8 cellular contexts compared by ENCODE assay signal in the genomic region with DNA sequence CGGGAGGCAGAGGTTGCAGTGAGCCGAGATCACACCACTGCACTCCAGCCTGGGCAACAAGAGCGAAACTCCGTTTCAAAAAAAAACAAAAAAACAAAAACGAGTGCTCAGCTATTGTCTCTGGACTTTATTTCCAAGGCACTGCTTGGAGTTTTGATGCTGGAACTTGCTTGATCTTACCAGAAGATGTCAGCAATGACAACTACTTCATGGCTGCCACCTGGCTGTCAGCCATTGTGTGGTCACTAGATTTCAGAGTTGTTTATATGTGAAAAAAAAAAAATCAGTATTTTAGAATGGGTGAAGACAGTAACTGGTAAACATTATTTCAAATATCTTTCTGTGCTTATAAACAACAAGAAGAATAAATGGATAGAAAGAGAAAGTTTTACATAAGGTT. TPM values are rescaled to one million over a fixed set of nuclear protein-coding genes. Genes with fewer than 3 reads are reported as not detected.
DNase-seq lines count a peak whose midpoint lies in the region; ATAC-seq, FAIRE-seq and TF ChIP-seq lines count a peak whose summit lies in the region.

No MANE protein-coding gene starts in this region.

- peaks cover 0 to 4% (median 0%) of the 10 kb centered on the region in 3 donors for H3K36me3 Mint-ChIP-seq in CD8-positive, alpha-beta memory T cell

- no peak overlapping the region for H3K27ac ChIP-seq in CD8-positive, alpha-beta memory T cell (ENCODE audit: low read depth, low read length)
- H3K27ac ChIP-seq in OCI-LY3 (ENCODE audit: low read length) (no peak overlapping the region), ovary (no peak overlapping the region)

- H4K20me1 ChIP-seq in OCI-LY3 (ENCODE audit: insufficient read depth, low read length) = no peaks in the 10 kb centered on the region

- TF ChIP-seq CTCF in OCI-LY3 (IDR thresholded peaks at IDR 0.05; ENCODE audit: low read depth, low read length) (peak; percentile 48), cardiac fibroblast (IDR thresholded peaks at IDR 0.05; ENCODE audit: low read depth, low read length) (peak; percentile 5), ovary (IDR thresholded peaks at IDR 0.05) (no peak)

- ATAC-seq in HG03097 (IDR thresholded peaks at IDR 0.05; ENCODE audit: low FRiP score, unreplicated experiment) = no peak
- ATAC-seq in GM21576 (IDR thresholded peaks at IDR 0.05; ENCODE audit: unreplicated experiment) = no peak

- FAIRE-seq in GM12891 (lab: Jason Lieb, UNC) = no peak

- peaks cover 6% of the 10 kb centered on the region for H3K4me1 ChIP-seq in CD8-positive, alpha-beta memory T cell (ENCODE audit: insufficient read depth, low read length)
- H3K4me1 ChIP-seq in OCI-LY3 (ENCODE audit: low read length) (no peaks in the 10 kb centered on the region), ovary (ENCODE audit: insufficient read depth) (no peaks in the 10 kb centered on the region)

- intact Hi-C loops in ovary (cut with DNase I) = no loop called here

- H3K36me3 ChIP-seq in CD8-positive, alpha-beta memory T cell (ENCODE audit: insufficient read depth, low read length) = no peaks in the 10 kb centered on the region
- H3K36me3 ChIP-seq in OCI-LY3 (replicated peaks; ENCODE audit: low read depth, low read length) (no peaks in the 10 kb centered on the region), ovary (no peaks in the 10 kb centered on the region)

- no peak overlapping the region for H3K4me2 ChIP-seq in OCI-LY3 (ENCODE audit: low read length)

- H3K79me2 ChIP-seq in OCI-LY3 (ENCODE audit: low read length) = no peaks in the 10 kb centered on the region

- no peak for TF ChIP-seq EP300 in ovary (IDR thresholded peaks at IDR 0.05)

- H3K4me3 Mint-ChIP-seq in CD8-positive, alpha-beta memory T cell = peak overlapping the region in 1 of 7 donors; percentile 0

- no peak overlapping the region for H3K9ac ChIP-seq in OCI-LY3 (ENCODE audit: low read length)

- whole genome bisulfite sequencing in ovary, 3 donors = 46 to 58% (median 54%) methylated on average over 5 of the region's 5 CpGs

- no peak overlapping the region for H3K27ac Mint-ChIP-seq in CD8-positive, alpha-beta memory T cell

- TF ChIP-seq POLR2A in GM12891 (IDR thresholded peaks at IDR 0.05; ENCODE audit: low read depth, low read length) (no peak), ovary (IDR thresholded peaks at IDR 0.05) (no peak)

- H2AFZ ChIP-seq in OCI-LY3 (ENCODE audit: low read depth, low read length) = no peak overlapping the region

- H3K4me3 ChIP-seq in CD8-positive, alpha-beta memory T cell (ENCODE audit: low read length) = no peak overlapping the region
- H3K4me3 ChIP-seq in OCI-LY3 (ENCODE audit: low read length) = no peak overlapping the region
- no peak overlapping the region for H3K4me3 ChIP-seq in cardiac fibroblast (replicated peaks in 1 of 2; ENCODE audit: low read depth in 2 of 2, low read length in 2 of 2)
- H3K4me3 ChIP-seq in ovary = no peak overlapping the region

- CTCF ChIA-PET in CD8-positive, alpha-beta memory T cell (lab: Charles Lee) = interaction anchor here (0.7 to 8.0 kb wide), 14 partner anchors 8 to 296 kb away, joined by 3 to 90 read pairs (median 4); a partner anchor contains a TSS

- H3K27me3 Mint-ChIP-seq in CD8-positive, alpha-beta memory T cell = peaks cover 9 to 23% of the 10 kb centered on the region in 2 donors

- POLR2A ChIA-PET in CD8-positive, alpha-beta memory T cell (lab: Charles Lee) = interaction anchor here (2.7 kb wide), 1 partner anchor 51 kb away, joined by 9 read pairs; no protein-coding TSS in a partner anchor

- peak in 4 of 5 donors; percentile 30 to 72 (median 50) for DNase-seq in CD8-positive, alpha-beta memory T cell
- peak; percentile 12 for DNase-seq in GM12891 (ENCODE audit: insufficient read length, low spot score)
- peak; percentile 20 to 44 for DNase-seq in cardiac fibroblast (ENCODE audit: low read depth in 2 of 2)
- peak; percentile 40 for DNase-seq in pons (ENCODE audit: low spot score)
- DNase-seq in ovary = no peak

- no peaks in the 10 kb centered on the region for H3K9me3 Mint-ChIP-seq in CD8-positive, alpha-beta memory T cell

- no peaks in the 10 kb centered on the region for H3K27me3 ChIP-seq in CD8-positive, alpha-beta memory T cell (ENCODE audit: insufficient read depth, low read length, poor library complexity, severe bottlenecking)
- peaks cover 11% of the 10 kb centered on the region; the same call in 1 of the 2 replicates for H3K27me3 ChIP-seq in OCI-LY3 (ENCODE audit: low read depth, low read length)
- H3K27me3 ChIP-seq in ovary = no peaks in the 10 kb centered on the region

- no peaks in the 10 kb centered on the region for H3K9me3 ChIP-seq in CD8-positive, alpha-beta memory T cell (ENCODE audit: low read length)
- H3K9me3 ChIP-seq in OCI-LY3 (ENCODE audit: insufficient read depth, low read length) (no peaks in the 10 kb centered on the region), ovary (no peaks in the 10 kb centered on the region)

- H3K4me1 Mint-ChIP-seq in CD8-positive, alpha-beta memory T cell = peaks cover 10 to 15% (median 14%) of the 10 kb centered on the region in 3 donors

TF ChIP-seq in GM12891, 5 proteins besides CTCF, POLR2A, EP300 and RAD21:
- no peak for TF ChIP-seq TAF1 (IDR thresholded peaks at IDR 0.05; ENCODE audit: low read depth, low read length)

RNA-seq across cellular contexts. Expression of a gene that starts 26.3 kb away (rescaled TPM):
- total RNA-seq in CD8-positive, alpha-beta memory T cell = under 1 TPM; 0.26 to 0.29 TPM
- 1.7 TPM for polyA plus RNA-seq in CD8-positive, alpha-beta memory T cell
- polyA plus RNA-seq in GM12891 (2012; ENCODE audit: low read depth, missing spikeins) = not detected
- not detected for total RNA-seq in ovary
- under 1 TPM in 1 of 2 donors, not detected in 1; 0.03 TPM for polyA plus RNA-seq in ovary

RNA-seq across cellular contexts. Expression of a gene that starts 38.7 kb away (rescaled TPM):
- total RNA-seq in CD8-positive, alpha-beta memory T cell = 10 to 100 TPM; 40.3 to 41.0 TPM
- 1.4 TPM for polyA plus RNA-seq in CD8-positive, alpha-beta memory T cell
- 20.1 TPM for polyA plus RNA-seq in GM12891 (2012; ENCODE audit: low read depth, missing spikeins)
- total RNA-seq in ovary = 10 to 100 TPM; 11.0 to 42.5 (median 34.1) TPM
- polyA plus RNA-seq in ovary = 10 to 100 TPM; 18.4 to 51.1 TPM

RNA-seq across cellular contexts. Expression of a gene that starts 44.9 kb away (rescaled TPM):
- not detected for total RNA-seq in CD8-positive, alpha-beta memory T cell
- polyA plus RNA-seq in CD8-positive, alpha-beta memory T cell = not detected
- polyA plus RNA-seq in GM12891 (2012; ENCODE audit: low read depth, missing spikeins) = not detected
- not detected for total RNA-seq in ovary
- polyA plus RNA-seq in ovary = not detected

Comparison
In these comparisons a context has a peak if more than half of its experiments do, and no peak if none do; other contexts are left out.
1. DNase-seq: peak in CD8-positive, alpha-beta memory T cell (4 of 5), GM12891 (single experiment), cardiac fibroblast (2 of 2) and pons (single experiment); none in ovary (0 of 5).
2. CTCF ChIP-seq: peak in OCI-LY3 (single experiment) and cardiac fibroblast (single experiment); none in ovary (0 of 3).